1 cellular context compared by ENCODE assay signal in the genomic region with DNA sequence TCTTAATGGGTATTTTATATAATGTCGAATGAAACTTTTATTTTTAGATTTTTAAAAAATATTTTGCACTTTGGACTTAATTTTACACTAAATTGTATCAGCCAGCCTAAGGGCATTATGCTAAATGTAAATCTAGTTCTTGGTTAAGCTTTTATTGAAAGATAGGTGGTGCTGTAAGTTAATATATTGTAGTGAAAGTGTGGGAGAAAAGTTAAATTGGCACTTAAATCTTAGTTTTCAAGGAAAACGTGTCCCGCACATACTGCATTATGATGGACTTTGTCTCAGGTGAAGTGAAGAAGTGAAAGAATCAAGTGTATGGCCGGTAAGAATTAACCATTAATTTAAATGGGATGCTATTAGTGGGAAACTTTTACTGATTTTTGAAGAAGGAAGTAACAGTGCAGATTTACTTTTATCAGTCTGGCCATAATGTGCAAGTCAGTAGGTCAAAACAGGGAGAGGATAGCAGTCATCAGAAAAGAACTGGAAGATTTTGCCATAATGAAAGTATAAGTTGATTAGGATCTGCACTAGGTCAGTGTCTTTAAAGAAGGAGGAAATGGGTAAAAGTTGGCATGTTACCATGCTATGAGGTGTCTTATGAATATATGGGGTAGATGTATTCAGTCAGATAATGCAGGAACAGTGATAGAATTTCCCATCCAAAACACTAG.
TF ChIP-seq lines count a peak whose summit lies in the region.

No MANE protein-coding gene starts in this region.

TF ChIP-seq in GM23338, 12 proteins besides CTCF, POLR2A, EP300 and RAD21 (continued from another document):
- TF ChIP-seq, protein P1, sequence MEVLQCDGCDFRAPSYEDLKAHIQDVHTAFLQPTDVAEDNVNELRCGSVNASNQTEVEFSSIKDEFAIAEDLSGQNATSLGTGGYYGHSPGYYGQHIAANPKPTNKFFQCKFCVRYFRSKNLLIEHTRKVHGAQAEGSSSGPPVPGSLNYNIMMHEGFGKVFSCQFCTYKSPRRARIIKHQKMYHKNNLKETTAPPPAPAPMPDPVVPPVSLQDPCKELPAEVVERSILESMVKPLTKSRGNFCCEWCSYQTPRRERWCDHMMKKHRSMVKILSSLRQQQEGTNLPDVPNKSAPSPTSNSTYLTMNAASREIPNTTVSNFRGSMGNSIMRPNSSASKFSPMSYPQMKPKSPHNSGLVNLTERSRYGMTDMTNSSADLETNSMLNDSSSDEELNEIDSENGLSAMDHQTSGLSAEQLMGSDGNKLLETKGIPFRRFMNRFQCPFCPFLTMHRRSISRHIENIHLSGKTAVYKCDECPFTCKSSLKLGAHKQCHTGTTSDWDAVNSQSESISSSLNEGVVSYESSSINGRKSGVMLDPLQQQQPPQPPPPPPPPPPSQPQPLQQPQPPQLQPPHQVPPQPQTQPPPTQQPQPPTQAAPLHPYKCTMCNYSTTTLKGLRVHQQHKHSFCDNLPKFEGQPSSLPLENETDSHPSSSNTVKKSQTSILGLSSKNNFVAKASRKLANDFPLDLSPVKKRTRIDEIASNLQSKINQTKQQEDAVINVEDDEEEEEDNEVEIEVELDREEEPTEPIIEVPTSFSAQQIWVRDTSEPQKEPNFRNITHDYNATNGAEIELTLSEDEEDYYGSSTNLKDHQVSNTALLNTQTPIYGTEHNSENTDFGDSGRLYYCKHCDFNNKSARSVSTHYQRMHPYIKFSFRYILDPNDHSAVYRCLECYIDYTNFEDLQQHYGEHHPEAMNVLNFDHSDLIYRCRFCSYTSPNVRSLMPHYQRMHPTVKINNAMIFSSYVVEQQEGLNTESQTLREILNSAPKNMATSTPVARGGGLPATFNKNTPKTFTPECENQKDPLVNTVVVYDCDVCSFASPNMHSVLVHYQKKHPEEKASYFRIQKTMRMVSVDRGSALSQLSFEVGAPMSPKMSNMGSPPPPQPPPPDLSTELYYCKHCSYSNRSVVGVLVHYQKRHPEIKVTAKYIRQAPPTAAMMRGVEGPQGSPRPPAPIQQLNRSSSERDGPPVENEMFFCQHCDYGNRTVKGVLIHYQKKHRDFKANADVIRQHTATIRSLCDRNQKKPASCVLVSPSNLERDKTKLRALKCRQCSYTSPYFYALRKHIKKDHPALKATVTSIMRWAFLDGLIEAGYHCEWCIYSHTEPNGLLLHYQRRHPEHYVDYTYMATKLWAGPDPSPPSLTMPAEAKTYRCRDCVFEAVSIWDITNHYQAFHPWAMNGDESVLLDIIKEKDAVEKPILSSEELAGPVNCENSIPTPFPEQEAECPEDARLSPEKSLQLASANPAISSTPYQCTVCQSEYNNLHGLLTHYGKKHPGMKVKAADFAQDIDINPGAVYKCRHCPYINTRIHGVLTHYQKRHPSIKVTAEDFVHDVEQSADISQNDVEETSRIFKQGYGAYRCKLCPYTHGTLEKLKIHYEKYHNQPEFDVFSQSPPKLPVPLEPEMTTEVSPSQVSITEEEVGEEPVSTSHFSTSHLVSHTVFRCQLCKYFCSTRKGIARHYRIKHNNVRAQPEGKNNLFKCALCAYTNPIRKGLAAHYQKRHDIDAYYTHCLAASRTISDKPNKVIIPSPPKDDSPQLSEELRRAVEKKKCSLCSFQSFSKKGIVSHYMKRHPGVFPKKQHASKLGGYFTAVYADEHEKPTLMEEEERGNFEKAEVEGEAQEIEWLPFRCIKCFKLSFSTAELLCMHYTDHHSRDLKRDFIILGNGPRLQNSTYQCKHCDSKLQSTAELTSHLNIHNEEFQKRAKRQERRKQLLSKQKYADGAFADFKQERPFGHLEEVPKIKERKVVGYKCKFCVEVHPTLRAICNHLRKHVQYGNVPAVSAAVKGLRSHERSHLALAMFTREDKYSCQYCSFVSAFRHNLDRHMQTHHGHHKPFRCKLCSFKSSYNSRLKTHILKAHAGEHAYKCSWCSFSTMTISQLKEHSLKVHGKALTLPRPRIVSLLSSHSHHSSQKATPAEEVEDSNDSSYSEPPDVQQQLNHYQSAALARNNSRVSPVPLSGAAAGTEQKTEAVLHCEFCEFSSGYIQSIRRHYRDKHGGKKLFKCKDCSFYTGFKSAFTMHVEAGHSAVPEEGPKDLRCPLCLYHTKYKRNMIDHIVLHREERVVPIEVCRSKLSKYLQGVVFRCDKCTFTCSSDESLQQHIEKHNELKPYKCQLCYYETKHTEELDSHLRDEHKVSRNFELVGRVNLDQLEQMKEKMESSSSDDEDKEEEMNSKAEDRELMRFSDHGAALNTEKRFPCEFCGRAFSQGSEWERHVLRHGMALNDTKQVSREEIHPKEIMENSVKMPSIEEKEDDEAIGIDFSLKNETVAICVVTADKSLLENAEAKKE (CRISPR knock-in tag; IDR thresholded peaks at IDR 0.05), result no peak
- TF ChIP-seq, protein P2, sequence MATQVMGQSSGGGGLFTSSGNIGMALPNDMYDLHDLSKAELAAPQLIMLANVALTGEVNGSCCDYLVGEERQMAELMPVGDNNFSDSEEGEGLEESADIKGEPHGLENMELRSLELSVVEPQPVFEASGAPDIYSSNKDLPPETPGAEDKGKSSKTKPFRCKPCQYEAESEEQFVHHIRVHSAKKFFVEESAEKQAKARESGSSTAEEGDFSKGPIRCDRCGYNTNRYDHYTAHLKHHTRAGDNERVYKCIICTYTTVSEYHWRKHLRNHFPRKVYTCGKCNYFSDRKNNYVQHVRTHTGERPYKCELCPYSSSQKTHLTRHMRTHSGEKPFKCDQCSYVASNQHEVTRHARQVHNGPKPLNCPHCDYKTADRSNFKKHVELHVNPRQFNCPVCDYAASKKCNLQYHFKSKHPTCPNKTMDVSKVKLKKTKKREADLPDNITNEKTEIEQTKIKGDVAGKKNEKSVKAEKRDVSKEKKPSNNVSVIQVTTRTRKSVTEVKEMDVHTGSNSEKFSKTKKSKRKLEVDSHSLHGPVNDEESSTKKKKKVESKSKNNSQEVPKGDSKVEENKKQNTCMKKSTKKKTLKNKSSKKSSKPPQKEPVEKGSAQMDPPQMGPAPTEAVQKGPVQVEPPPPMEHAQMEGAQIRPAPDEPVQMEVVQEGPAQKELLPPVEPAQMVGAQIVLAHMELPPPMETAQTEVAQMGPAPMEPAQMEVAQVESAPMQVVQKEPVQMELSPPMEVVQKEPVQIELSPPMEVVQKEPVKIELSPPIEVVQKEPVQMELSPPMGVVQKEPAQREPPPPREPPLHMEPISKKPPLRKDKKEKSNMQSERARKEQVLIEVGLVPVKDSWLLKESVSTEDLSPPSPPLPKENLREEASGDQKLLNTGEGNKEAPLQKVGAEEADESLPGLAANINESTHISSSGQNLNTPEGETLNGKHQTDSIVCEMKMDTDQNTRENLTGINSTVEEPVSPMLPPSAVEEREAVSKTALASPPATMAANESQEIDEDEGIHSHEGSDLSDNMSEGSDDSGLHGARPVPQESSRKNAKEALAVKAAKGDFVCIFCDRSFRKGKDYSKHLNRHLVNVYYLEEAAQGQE (IDR thresholded peaks at IDR 0.05; ENCODE audit: unreplicated experiment), result no peak
- TF ChIP-seq EZH2phosphoT487 (IDR thresholded peaks at IDR 0.05; ENCODE audit: unreplicated experiment), result no peak
- TF ChIP-seq, protein P3, sequence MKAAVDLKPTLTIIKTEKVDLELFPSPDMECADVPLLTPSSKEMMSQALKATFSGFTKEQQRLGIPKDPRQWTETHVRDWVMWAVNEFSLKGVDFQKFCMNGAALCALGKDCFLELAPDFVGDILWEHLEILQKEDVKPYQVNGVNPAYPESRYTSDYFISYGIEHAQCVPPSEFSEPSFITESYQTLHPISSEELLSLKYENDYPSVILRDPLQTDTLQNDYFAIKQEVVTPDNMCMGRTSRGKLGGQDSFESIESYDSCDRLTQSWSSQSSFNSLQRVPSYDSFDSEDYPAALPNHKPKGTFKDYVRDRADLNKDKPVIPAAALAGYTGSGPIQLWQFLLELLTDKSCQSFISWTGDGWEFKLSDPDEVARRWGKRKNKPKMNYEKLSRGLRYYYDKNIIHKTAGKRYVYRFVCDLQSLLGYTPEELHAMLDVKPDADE (IDR thresholded peaks at IDR 0.05), result no peak
- no peak for TF ChIP-seq JUNB (IDR thresholded peaks at IDR 0.05; ENCODE audit: unreplicated experiment)
- TF ChIP-seq ZNF114 (CRISPR knock-in tag; IDR thresholded peaks at IDR 0.05), result no peak
- no peak for TF ChIP-seq ZNF331 (CRISPR knock-in tag; IDR thresholded peaks at IDR 0.05; ENCODE audit: low read depth)
- no peak for TF ChIP-seq NANOG (IDR thresholded peaks at IDR 0.05; ENCODE audit: borderline replicate concordance)
